ENCODE assay signal across 9 cellular contexts in genomic region chr1:224623310-224623714, GRCh38. TPM values are rescaled to one million over a fixed set of nuclear protein-coding genes. Genes with fewer than 3 reads are reported as not detected.
DNase-seq lines count a peak whose midpoint lies in the region; ATAC-seq and TF ChIP-seq lines count a peak whose summit lies in the region.
"Had no signal": no experiment of that assay in that cellular context is flagged by ENCODE, and none has a peak within 500 bp of the region (broad histone marks: within the 10 kb centered on the region; RNA-seq: fewer than 3 reads in every experiment).

No MANE protein-coding gene starts in this region.

- ATAC-seq in activated CD8-positive, alpha-beta memory T cell treated with anti-CD3 and anti-CD28 coated beads, Interleukin-2, amount 10 ng/mL, durations not matched to agents 7 days and 5 days, result peak; percentile 54
- ATAC-seq in RWPE2 (ENCODE audit: low read depth), result peak; percentile 40; the same call in 1 of the 3 replicates
- peak; percentile 58 for ATAC-seq in stimulated activated naive CD8-positive, alpha-beta T cell treated with anti-CD3 and anti-CD28 coated beads, Interleukin-15, Interleukin-2, amounts not matched to agents 100 U/mL and 50 U/mL, for 24 hours
- no peak for ATAC-seq in GM18870 (IDR thresholded peaks at IDR 0.05; ENCODE audit: unreplicated experiment)
- ATAC-seq in HG03159 (IDR thresholded peaks at IDR 0.05; ENCODE audit: unreplicated experiment), result no peak
- ATAC-seq in GM21786 (IDR thresholded peaks at IDR 0.05; ENCODE audit: unreplicated experiment), result no peak

- H3K36me3 ChIP-seq in RWPE2 (ENCODE audit: low read depth), result no peaks in the 10 kb centered on the region
- H3K36me3 ChIP-seq: tibial artery had no signal

- H3K4me3 ChIP-seq in RWPE2 (ENCODE audit: severe bottlenecking) (no peak overlapping the region), choroid plexus epithelial cell (ENCODE audit: low read depth, low read length) (no peak overlapping the region)
- H3K4me3 ChIP-seq: tibial artery had no signal

- CTCF ChIA-PET in activated CD8-positive, alpha-beta memory T cell treated with anti-CD3 and anti-CD28 coated beads, Interleukin-2, amount 10 ng/mL, durations not matched to agents 7 days and 5 days (lab: Charles Lee), result interaction anchor here (0.9 to 3.3 kb wide), 13 partner anchors 9 to 299 kb away, joined by 3 to 19 read pairs (median 4); no protein-coding TSS in a partner anchor

- peak overlapping the region; percentile 57 for H3K4me3 Mint-ChIP-seq in activated CD8-positive, alpha-beta memory T cell treated with anti-CD3 and anti-CD28 coated beads, Interleukin-2, amount 10 ng/mL, durations not matched to agents 7 days and 5 days

- H3K4me1 ChIP-seq in RWPE2 (ENCODE audit: insufficient read depth, poor library complexity, severe bottlenecking), result no peaks in the 10 kb centered on the region
- H3K4me1 ChIP-seq: tibial artery had no signal

- H3K27ac ChIP-seq in RWPE2 (ENCODE audit: poor library complexity, severe bottlenecking), result peak overlapping the region; percentile 36
- H3K27ac ChIP-seq: tibial artery had no signal

- peaks cover 55% of the 10 kb centered on the region for H3K4me1 Mint-ChIP-seq in activated CD8-positive, alpha-beta memory T cell treated with anti-CD3 and anti-CD28 coated beads, Interleukin-2, amount 10 ng/mL, durations not matched to agents 7 days and 5 days

- no peak for TF ChIP-seq CTCF in RWPE2 (IDR thresholded peaks at IDR 0.05; ENCODE audit: poor library complexity, severe bottlenecking)
- TF ChIP-seq CTCF in choroid plexus epithelial cell (conservative IDR thresholded peaks at IDR 0.05; ENCODE audit: low read depth, low read length), result no peak

- peaks cover 2% of the 10 kb centered on the region for H3K27me3 ChIP-seq in RWPE2 (ENCODE audit: insufficient read depth, poor library complexity, severe bottlenecking)

- H3K9me3 ChIP-seq in RWPE2 (ENCODE audit: severe bottlenecking), result no peaks in the 10 kb centered on the region
- H3K9me3 ChIP-seq: tibial artery had no signal

- DNase-seq in activated CD8-positive, alpha-beta memory T cell treated with anti-CD3 and anti-CD28 coated beads, Interleukin-2, amount 10 ng/mL, durations not matched to agents 7 days and 5 days, result peak; percentile 72
- DNase-seq in activated CD8-positive, alpha-beta memory T cell treated with anti-CD3 and anti-CD28 coated beads for 24 hours, result no peak
- DNase-seq in RWPE2 (ENCODE audit: low spot score) (no peak), choroid plexus epithelial cell (ENCODE audit: low read depth) (peak; percentile 68)
- DNase-seq in stimulated activated naive CD8-positive, alpha-beta T cell treated with anti-CD3 and anti-CD28 coated beads, Interleukin-15, Interleukin-2, amounts not matched to agents 100 U/mL and 50 U/mL, for 24 hours, result peak; percentile 10
- DNase-seq: tibial artery had no signal

- peak overlapping the region; percentile 96 for H3K27ac Mint-ChIP-seq in activated CD8-positive, alpha-beta memory T cell treated with anti-CD3 and anti-CD28 coated beads, Interleukin-2, amount 10 ng/mL, durations not matched to agents 7 days and 5 days

- peaks cover 21% of the 10 kb centered on the region for H3K27me3 Mint-ChIP-seq in activated CD8-positive, alpha-beta memory T cell treated with anti-CD3 and anti-CD28 coated beads, Interleukin-2, amount 10 ng/mL, durations not matched to agents 7 days and 5 days

- H3K9me3 Mint-ChIP-seq in activated CD8-positive, alpha-beta memory T cell treated with anti-CD3 and anti-CD28 coated beads, Interleukin-2, amount 10 ng/mL, durations not matched to agents 7 days and 5 days (ENCODE audit: low read depth), result peaks cover 9% of the 10 kb centered on the region

- H3K36me3 Mint-ChIP-seq in activated CD8-positive, alpha-beta memory T cell treated with anti-CD3 and anti-CD28 coated beads, Interleukin-2, amount 10 ng/mL, durations not matched to agents 7 days and 5 days, result peaks cover 17% of the 10 kb centered on the region

RNA-seq across cellular contexts. Expression of gene CNIH3, which starts 7.2 kb away (rescaled TPM):
- 1 to 10 TPM; 1.1 to 3.6 TPM for total RNA-seq in activated CD8-positive, alpha-beta memory T cell treated with anti-CD3 and anti-CD28 coated beads, Interleukin-2, amount 10 ng/mL, durations not matched to agents 7 days and 5 days

Comparison
In these comparisons a context has a peak if more than half of its experiments do, and no peak if none do; other contexts are left out.
1. DNase-seq: peak in activated CD8-positive, alpha-beta memory T cell treated with anti-CD3 and anti-CD28 coated beads, Interleukin-2, amount 10 ng/mL, durations not matched to agents 7 days and 5 days (single experiment), choroid plexus epithelial cell (single experiment) and stimulated activated naive CD8-positive, alpha-beta T cell treated with anti-CD3 and anti-CD28 coated beads, Interleukin-15, Interleukin-2, amounts not matched to agents 100 U/mL and 50 U/mL, for 24 hours (single experiment); none in activated CD8-positive, alpha-beta memory T cell treated with anti-CD3 and anti-CD28 coated beads for 24 hours (single experiment) and RWPE2 (single experiment).
2. ATAC-seq: peak in activated CD8-positive, alpha-beta memory T cell treated with anti-CD3 and anti-CD28 coated beads, Interleukin-2, amount 10 ng/mL, durations not matched to agents 7 days and 5 days (single experiment), RWPE2 (single experiment) and stimulated activated naive CD8-positive, alpha-beta T cell treated with anti-CD3 and anti-CD28 coated beads, Interleukin-15, Interleukin-2, amounts not matched to agents 100 U/mL and 50 U/mL, for 24 hours (single experiment); none in GM18870 (single experiment), HG03159 (single experiment) and GM21786 (single experiment).